In genomic region chr12:12952036-12952435, GRCh38 we compare ENCODE assay signal across 17 cellular contexts. TPM values are rescaled to one million over a fixed set of nuclear protein-coding genes. Genes with fewer than 3 reads are reported as not detected.
A peak's percentile ranks its signal among the peaks of the same experiment; 100 is the strongest.
DNase-seq lines count a peak whose midpoint lies in the region; ATAC-seq and TF ChIP-seq lines count a peak whose summit lies in the region.
"Had no signal": no experiment of that assay in that cellular context is flagged by ENCODE, and none has a peak within 500 bp of the region (broad histone marks: within the 10 kb centered on the region; RNA-seq: fewer than 3 reads in every experiment).

Gene GPRC5D (minus strand): TSS chr12:12952170. CDS start chr12:12950384, 1,786 bp downstream.

- TF ChIP-seq EP300 in esophagus muscularis mucosa (IDR thresholded peaks at IDR 0.05): no peak

- no peaks in the 10 kb centered on the region for H3K4me1 ChIP-seq in esophagus muscularis mucosa
- H3K4me1 ChIP-seq: BE2C had no signal

- H3K9me3 Mint-ChIP-seq in IgD-negative memory B cell (no peaks in the 10 kb centered on the region), memory B cell (peaks cover 3% of the 10 kb centered on the region)
- H3K9me3 Mint-ChIP-seq: CD4-positive, alpha-beta memory T cell; GM23338 had no signal

- H3K27ac Mint-ChIP-seq in IgD-negative memory B cell: no peak within 1 kb of the TSS
- no peak within 1 kb of the TSS for H3K27ac Mint-ChIP-seq in memory B cell
- H3K27ac Mint-ChIP-seq: CD4-positive, alpha-beta memory T cell; GM23338 had no signal

- H3K27ac ChIP-seq in esophagus muscularis mucosa (replicated peaks in 1 of 4): no peak within 1 kb of the TSS
- H3K27ac ChIP-seq: A549, C4-2B, HL-60 had no signal

- ATAC-seq in memory B cell (ENCODE audit: low read depth) (no peak), SK-N-SH treated with all-trans-retinoic acid at 6 μM for 48 hours (no peak)
- ATAC-seq: A549, GM23338 had no signal

- no peaks in the 10 kb centered on the region for H3K9me3 ChIP-seq in esophagus muscularis mucosa
- H3K9me3 ChIP-seq: A549, BE2C had no signal

- WGBS in esophagus muscularis mucosa: 96% methylated on average over 6 of the region's 6 CpGs

- H3K36me3 Mint-ChIP-seq in IgD-negative memory B cell: no peaks in the 10 kb centered on the region
- H3K36me3 Mint-ChIP-seq in memory B cell: peaks cover 9% of the 10 kb centered on the region
- H3K36me3 Mint-ChIP-seq: CD4-positive, alpha-beta memory T cell had no signal

- no peak for TF ChIP-seq POLR2A in esophagus muscularis mucosa (IDR thresholded peaks at IDR 0.05; ENCODE audit: low read depth)

- DNase-seq in esophagus muscularis mucosa (ENCODE audit: extremely low spot score) (peak; percentile 72), memory B cell (ENCODE audit: low spot score in 2 of 2) (no peak), A172 (ENCODE audit: low spot score) (no peak), NCI-H2196 treated with DMSO at 0.1 percent for 48 hours (lab: John Stamatoyannopoulos, UW; ENCODE audit: unreplicated experiment) (no peak), cerebellum (ENCODE audit: low spot score) (no peak)
- DNase-seq: BE2C; CD4-positive, alpha-beta memory T cell; DMS79; H7 had no signal

- peaks cover 0 to 3% (median 0%) of the 10 kb centered on the region in 3 donors for H3K4me1 Mint-ChIP-seq in IgD-negative memory B cell
- peaks cover 3% of the 10 kb centered on the region for H3K4me1 Mint-ChIP-seq in memory B cell
- H3K4me1 Mint-ChIP-seq: CD4-positive, alpha-beta memory T cell; GM23338 had no signal

- H3K36me3 ChIP-seq in esophagus muscularis mucosa: no peaks in the 10 kb centered on the region
- H3K36me3 ChIP-seq: BE2C had no signal

- intact Hi-C loops in esophagus muscularis mucosa (cut with DNase I): no loop called here

- no peaks in the 10 kb centered on the region for H3K27me3 ChIP-seq in esophagus muscularis mucosa
- H3K27me3 ChIP-seq: BE2C had no signal

- no peak for TF ChIP-seq CTCF in esophagus muscularis mucosa (IDR thresholded peaks at IDR 0.05)

- H3K4me3 ChIP-seq in esophagus muscularis mucosa: no peak within 1 kb of the TSS
- H3K4me3 ChIP-seq: A549, GM23338 had no signal

- peaks cover 2% of the 10 kb centered on the region for H3K27me3 Mint-ChIP-seq in IgD-negative memory B cell
- peaks cover 19% of the 10 kb centered on the region for H3K27me3 Mint-ChIP-seq in memory B cell

- H3K4me3 Mint-ChIP-seq in IgD-negative memory B cell (peak within 1 kb of the TSS in 3 of 4 donors; percentile 33 to 92 (median 61)), memory B cell (peak within 1 kb of the TSS; percentile 37)
- H3K4me3 Mint-ChIP-seq: CD4-positive, alpha-beta memory T cell; GM23338 had no signal

TF ChIP-seq in SK-N-SH treated with all-trans-retinoic acid at 6 μM for 48 hours, 23 proteins besides CTCF, POLR2A, EP300 and RAD21:
- TF ChIP-seq, protein P1, sequence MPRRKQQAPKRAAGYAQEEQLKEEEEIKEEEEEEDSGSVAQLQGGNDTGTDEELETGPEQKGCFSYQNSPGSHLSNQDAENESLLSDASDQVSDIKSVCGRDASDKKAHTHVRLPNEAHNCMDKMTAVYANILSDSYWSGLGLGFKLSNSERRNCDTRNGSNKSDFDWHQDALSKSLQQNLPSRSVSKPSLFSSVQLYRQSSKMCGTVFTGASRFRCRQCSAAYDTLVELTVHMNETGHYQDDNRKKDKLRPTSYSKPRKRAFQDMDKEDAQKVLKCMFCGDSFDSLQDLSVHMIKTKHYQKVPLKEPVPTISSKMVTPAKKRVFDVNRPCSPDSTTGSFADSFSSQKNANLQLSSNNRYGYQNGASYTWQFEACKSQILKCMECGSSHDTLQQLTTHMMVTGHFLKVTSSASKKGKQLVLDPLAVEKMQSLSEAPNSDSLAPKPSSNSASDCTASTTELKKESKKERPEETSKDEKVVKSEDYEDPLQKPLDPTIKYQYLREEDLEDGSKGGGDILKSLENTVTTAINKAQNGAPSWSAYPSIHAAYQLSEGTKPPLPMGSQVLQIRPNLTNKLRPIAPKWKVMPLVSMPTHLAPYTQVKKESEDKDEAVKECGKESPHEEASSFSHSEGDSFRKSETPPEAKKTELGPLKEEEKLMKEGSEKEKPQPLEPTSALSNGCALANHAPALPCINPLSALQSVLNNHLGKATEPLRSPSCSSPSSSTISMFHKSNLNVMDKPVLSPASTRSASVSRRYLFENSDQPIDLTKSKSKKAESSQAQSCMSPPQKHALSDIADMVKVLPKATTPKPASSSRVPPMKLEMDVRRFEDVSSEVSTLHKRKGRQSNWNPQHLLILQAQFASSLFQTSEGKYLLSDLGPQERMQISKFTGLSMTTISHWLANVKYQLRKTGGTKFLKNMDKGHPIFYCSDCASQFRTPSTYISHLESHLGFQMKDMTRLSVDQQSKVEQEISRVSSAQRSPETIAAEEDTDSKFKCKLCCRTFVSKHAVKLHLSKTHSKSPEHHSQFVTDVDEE (CRISPR knock-in tag; IDR thresholded peaks at IDR 0.05): no peak
- TF ChIP-seq TCF4 (CRISPR knock-in tag; IDR thresholded peaks at IDR 0.05; ENCODE audit: borderline replicate concordance) (no peak), CSDC2 (CRISPR knock-in tag; IDR thresholded peaks at IDR 0.05) (no peak), RARB (CRISPR knock-in tag; IDR thresholded peaks at IDR 0.05) (no peak), ZFP3 (CRISPR knock-in tag; IDR thresholded peaks at IDR 0.05) (no peak)
- TF ChIP-seq, protein P2, sequence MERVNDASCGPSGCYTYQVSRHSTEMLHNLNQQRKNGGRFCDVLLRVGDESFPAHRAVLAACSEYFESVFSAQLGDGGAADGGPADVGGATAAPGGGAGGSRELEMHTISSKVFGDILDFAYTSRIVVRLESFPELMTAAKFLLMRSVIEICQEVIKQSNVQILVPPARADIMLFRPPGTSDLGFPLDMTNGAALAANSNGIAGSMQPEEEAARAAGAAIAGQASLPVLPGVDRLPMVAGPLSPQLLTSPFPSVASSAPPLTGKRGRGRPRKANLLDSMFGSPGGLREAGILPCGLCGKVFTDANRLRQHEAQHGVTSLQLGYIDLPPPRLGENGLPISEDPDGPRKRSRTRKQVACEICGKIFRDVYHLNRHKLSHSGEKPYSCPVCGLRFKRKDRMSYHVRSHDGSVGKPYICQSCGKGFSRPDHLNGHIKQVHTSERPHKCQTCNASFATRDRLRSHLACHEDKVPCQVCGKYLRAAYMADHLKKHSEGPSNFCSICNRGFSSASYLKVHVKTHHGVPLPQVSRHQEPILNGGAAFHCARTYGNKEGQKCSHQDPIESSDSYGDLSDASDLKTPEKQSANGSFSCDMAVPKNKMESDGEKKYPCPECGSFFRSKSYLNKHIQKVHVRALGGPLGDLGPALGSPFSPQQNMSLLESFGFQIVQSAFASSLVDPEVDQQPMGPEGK (CRISPR knock-in tag; IDR thresholded peaks at IDR 0.05; ENCODE audit: borderline replicate concordance): no peak

RNA-seq across cellular contexts. Expression of gene GPRC5D, which starts in this region (rescaled TPM):
- 1.4 TPM for polyA plus RNA-seq in IgD-negative memory B cell
- under 1 TPM in 1 of 4 donors, not detected in 3; 0.84 TPM for total RNA-seq in esophagus muscularis mucosa
- total RNA-seq in A172 (2014; rRNA removed; shearing (Covaris generic)): not detected in 2 replicates
- total RNA-seq in cerebellum: not detected
- total RNA-seq: CD4-positive, alpha-beta memory T cell; G401; GM23338 had no signal
- polyA plus RNA-seq: A549, AG04450, GM23338 had no signal

Comparison
In these comparisons a context has a peak if more than half of its experiments do, and no peak if none do; other contexts are left out.
1. Peak in DNase-seq in esophagus muscularis mucosa; RNA of the gene not detected or under 1 TPM.